Comparison of ENCODE assay signal across 11 cellular contexts in the genomic region with DNA sequence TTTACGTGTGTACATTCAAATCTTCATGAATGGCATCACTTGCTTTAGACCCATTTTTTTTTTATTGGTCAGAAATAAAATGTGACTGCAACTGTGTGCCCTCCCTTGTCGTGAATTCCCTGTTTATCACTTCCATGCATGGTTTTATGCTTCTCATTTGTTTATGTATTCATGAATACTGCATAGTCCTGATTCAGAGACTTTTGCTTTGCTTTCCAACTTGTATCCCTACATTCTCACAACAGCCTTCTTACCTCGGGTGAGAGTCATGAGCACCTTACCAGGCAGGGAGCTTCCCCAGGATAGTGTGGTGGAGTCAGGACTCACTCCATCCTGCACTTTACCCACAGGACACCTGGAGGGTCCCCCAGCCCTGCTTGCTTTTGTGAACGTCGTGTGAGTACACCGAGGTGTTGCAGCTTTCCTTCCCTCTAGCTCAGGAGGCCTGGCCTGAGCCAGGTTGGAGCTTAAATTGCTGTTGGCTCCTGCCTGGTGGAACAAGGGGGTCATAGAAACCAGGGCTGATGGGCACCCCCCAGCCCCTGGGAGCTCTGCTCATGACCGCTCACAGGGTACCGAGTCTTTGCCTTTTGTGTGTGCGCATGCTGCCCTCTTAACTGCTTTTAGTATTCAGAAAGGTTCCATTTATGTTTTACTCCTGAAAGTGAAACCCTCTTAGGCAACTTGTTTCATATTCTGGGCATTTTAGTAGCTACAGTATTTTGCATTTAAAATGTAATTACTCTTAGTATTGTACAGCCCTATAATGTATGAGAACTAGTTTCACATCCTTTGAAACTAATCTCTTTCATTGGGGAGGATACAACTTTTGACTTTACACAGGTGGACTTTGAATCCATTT.
DNase-seq lines count a peak whose midpoint lies in the region; ATAC-seq, FAIRE-seq and TF ChIP-seq lines count a peak whose summit lies in the region.
"Had no signal": no experiment of that assay in that cellular context is flagged by ENCODE, and none has a peak within 500 bp of the region (broad histone marks: within the 10 kb centered on the region; RNA-seq: fewer than 3 reads in every experiment).

No MANE protein-coding gene starts in this region.

- WGBS in HepG2 (ENCODE audit: low lambda C conversion rate): 70% methylated on average over 9 of the region's 9 CpGs
- WGBS in heart right ventricle, 2 donors: 63 to 66% methylated on average over 9 of the region's 9 CpGs

- ATAC-seq in GM19452 (IDR thresholded peaks at IDR 0.05; ENCODE audit: unreplicated experiment): peak; percentile 44
- ATAC-seq in HepG2: no peak; the same call in 2 of the 3 replicates
- ATAC-seq in heart right ventricle: no peak

- H3K27ac ChIP-seq in RWPE1 (peak overlapping the region; percentile 83), HepG2 (ENCODE audit: extremely low read length, insufficient read depth, low read length) (no peak overlapping the region), heart right ventricle (peak overlapping the region in 3 of 10 donors; percentile 20 to 73 (median 46))
- H3K27ac ChIP-seq: SK-N-MC had no signal

- peaks cover 11% of the 10 kb centered on the region; the same call in 1 of the 2 replicates for H3K4me1 ChIP-seq in HepG2 (ENCODE audit: insufficient read depth, low read length)
- peaks cover 6 to 39% (median 28%) of the 10 kb centered on the region in 9 donors for H3K4me1 ChIP-seq in heart right ventricle

- peak overlapping the region; percentile 2; the same call in 1 of the 2 replicates for H3K4me3 ChIP-seq in GM08714 (ENCODE audit: low read length)
- H3K4me3 ChIP-seq in HepG2 (replicated peaks in 1 of 3; ENCODE audit: insufficient read depth in 1 of 3, low read depth in 2 of 3, low read length in 3 of 3): no peak overlapping the region
- H3K4me3 ChIP-seq in heart right ventricle: no peak overlapping the region
- H3K4me3 ChIP-seq: body of pancreas, SK-N-MC had no signal

- H4K20me1 ChIP-seq in HepG2 (ENCODE audit: insufficient read depth, low read length): no peaks in the 10 kb centered on the region

- FAIRE-seq in HepG2 (lab: Jason Lieb, UNC): no peak

- no TSS peak for BruUV-seq in HepG2 (replicated peaks; lab: Mats Ljungman, UMichigan)

- no peaks in the 10 kb centered on the region for H3K79me2 ChIP-seq in HepG2 (ENCODE audit: insufficient read depth, low read length)

- in situ Hi-C loops in HepG2 (cut with HindIII; ENCODE audit: extremely low pct_ligation_motif_present, low pct_unique_long_range_greater_than_20kb): no loop called here

- DNase-seq in RWPE1 (ENCODE audit: low spot score) (no peak), HepG2 (ENCODE audit: low spot score) (no peak), putamen (ENCODE audit: low spot score) (no peak), NCI-H146 treated with DMSO at 0.1 percent for 48 hours (lab: John Stamatoyannopoulos, UW; ENCODE audit: unreplicated experiment) (no peak), heart right ventricle (no peak)
- no peak for DNase-seq in activated effector memory CD4-positive, alpha-beta T cell treated with anti-CD3 and anti-CD28 coated beads, Interleukin-2, amount 50 U/mL, for 16 hours
- DNase-seq: stimulated activated CD4-positive, alpha-beta T cell treated with anti-CD3 and anti-CD28 coated beads, Interleukin-12 subunit alpha, Interleukin-12 subunit beta, amount 100 ng/mL, for 4 hours had no signal

- TF ChIP-seq EP300 in HepG2 (IDR thresholded peaks at IDR 0.05; ENCODE audit: low read depth in 2 of 2, low read length in 2 of 2): no peak
- TF ChIP-seq EP300 in HepG2 (CRISPR knock-in tag; IDR thresholded peaks at IDR 0.05; ENCODE audit: borderline replicate concordance): 0 out of 2 replicates have a peak, but pooled peaks have one; percentile 17

- POLR2A ChIA-PET in RWPE1 (lab: Yijun Ruan, JAX; ENCODE audit: low non-redundant PET): interaction anchor here (1.2 to 1.6 kb wide), 2 partner anchors 66 to 73 kb away, joined by 4 to 10 read pairs; a partner anchor contains a TSS
- POLR2A ChIA-PET in HepG2 (lab: Yijun Ruan, JAX): interaction anchor here (0.6 to 5.0 kb wide), 9 partner anchors 10 to 508 kb away, joined by 3 to 73 read pairs (median 3); a partner anchor contains a TSS

- H3K9ac ChIP-seq in HepG2 (ENCODE audit: insufficient read depth, low read depth, low read length): no peak overlapping the region

- intact Hi-C loops in HepG2 (cut with micrococcal nuclease; ENCODE audit: unreplicated experiment): loop anchor here (1.0 to 5.0 kb wide), 4 partner anchors 40 to 440 kb away; no protein-coding TSS in a partner anchor
- intact Hi-C loops in heart right ventricle (cut with DNase I): loop anchor here in 9 of 10 donors (1.0 to 5.0 kb wide), 4 partner anchors 66 kb away; a partner anchor contains a TSS

- TF ChIP-seq POLR2A in HepG2 (IDR thresholded peaks at IDR 0.05; ENCODE audit: insufficient read depth in 1 of 2, low read depth in 2 of 2, low read length in 2 of 2): 0 out of 4 replicates have a peak, but pooled peaks of 1 of the 2 experiments have one; percentile 28

- no peaks in the 10 kb centered on the region for H3K27me3 ChIP-seq in HepG2 (ENCODE audit: control insufficient read depth in 1 of 2, insufficient read depth in 2 of 2, low read length in 2 of 2)
- H3K27me3 ChIP-seq in heart right ventricle: no peaks in the 10 kb centered on the region
- H3K27me3 ChIP-seq: body of pancreas had no signal

- H2AFZ ChIP-seq in HepG2 (ENCODE audit: low read length): no peak overlapping the region

- H3K36me3 ChIP-seq in HepG2 (replicated peaks in 1 of 2; ENCODE audit: control insufficient read depth in 1 of 2, insufficient read depth in 2 of 2, low read length in 2 of 2): peaks cover 20 to 63% of the 10 kb centered on the region in 2 experiments
- H3K36me3 ChIP-seq in heart right ventricle: peaks cover 0 to 92% (median 36%) of the 10 kb centered on the region in 9 donors

- H3K4me2 ChIP-seq in HepG2 (ENCODE audit: low read depth, low read length): no peak overlapping the region

- TF ChIP-seq CTCF in RWPE1 (conservative IDR thresholded peaks at IDR 0.05; ENCODE audit: low read depth) (peak; percentile 49), HepG2 (CRISPR knock-in tag; IDR thresholded peaks at IDR 0.05) (no peak), heart right ventricle (IDR thresholded peaks at IDR 0.05) (peak in 1 of 9 donors; percentile 17)

- no peaks in the 10 kb centered on the region for H3K9me3 ChIP-seq in HepG2 (ENCODE audit: low read length)
- H3K9me3 ChIP-seq in heart right ventricle: no peaks in the 10 kb centered on the region
- H3K9me3 ChIP-seq: body of pancreas had no signal

- CTCF ChIA-PET in RWPE1 (lab: Yijun Ruan, JAX) (interaction anchor here (0.5 to 2.8 kb wide), 10 partner anchors 10 to 471 kb away, joined by 3 to 35 read pairs (median 4); a partner anchor contains a TSS), HepG2 (lab: Yijun Ruan, JAX; ENCODE audit: low intra/inter-chr PET ratio, low total read pairs) (interaction anchor here (0.8 to 4.5 kb wide), 6 partner anchors 30 to 431 kb away, joined by 3 to 97 read pairs (median 6); a partner anchor contains a TSS)

- no peak for TF ChIP-seq RAD21 in HepG2 (CRISPR knock-in tag; IDR thresholded peaks at IDR 0.05)

TF ChIP-seq in HepG2, 621 proteins besides CTCF, POLR2A, EP300 and RAD21 (continues in another document):
- no peak for TF ChIP-seq MLLT10 (CRISPR knock-in tag; IDR thresholded peaks at IDR 0.05)
